ENCODE assay signal across 20 cellular contexts in genomic region chr14:91357731-91358319, GRCh38. TPM values are rescaled to one million over a fixed set of nuclear protein-coding genes. Genes with fewer than 3 reads are reported as not detected.
DNase-seq lines count a peak whose midpoint lies in the region; ATAC-seq and TF ChIP-seq lines count a peak whose summit lies in the region.
"Had no signal": no experiment of that assay in that cellular context is flagged by ENCODE, and none has a peak within 500 bp of the region (broad histone marks: within the 10 kb centered on the region; RNA-seq: fewer than 3 reads in every experiment).

No MANE protein-coding gene starts in this region.

- H3K27me3 Mint-ChIP-seq in CD14-positive monocyte (ENCODE audit: low read depth in 3 of 3) (no peaks in the 10 kb centered on the region), T-helper 17 cell (no peaks in the 10 kb centered on the region)
- no peaks in the 10 kb centered on the region for H3K27me3 Mint-ChIP-seq in naive thymus-derived CD4-positive, alpha-beta T cell

- H3K9me3 Mint-ChIP-seq in CD14-positive monocyte = no peaks in the 10 kb centered on the region
- no peaks in the 10 kb centered on the region for H3K9me3 Mint-ChIP-seq in naive thymus-derived CD4-positive, alpha-beta T cell
- H3K9me3 Mint-ChIP-seq: dendritic cell treated with granulocyte-macrophage colony-stimulating factor and Interleukin-4, amounts not matched to agents 40 ng/mL and 50 ng/mL, for 4 days had no signal

- no peaks in the 10 kb centered on the region for H3K27me3 ChIP-seq in DOHH2 (ENCODE audit: control insufficient read depth, low read length)
- H3K27me3 ChIP-seq in naive thymus-derived CD4-positive, alpha-beta T cell (ENCODE audit: control insufficient read depth in 2 of 2, insufficient read depth in 2 of 2, low read length in 2 of 2) = no peaks in the 10 kb centered on the region
- H3K27me3 ChIP-seq: stomach had no signal

- peaks cover 92% of the 10 kb centered on the region for H3K79me2 ChIP-seq in DOHH2 (ENCODE audit: control insufficient read depth, low read length)

- H3K27ac ChIP-seq in DOHH2 (ENCODE audit: low read depth, low read length) = peak overlapping the region; percentile 98
- H3K27ac ChIP-seq in naive thymus-derived CD4-positive, alpha-beta T cell (ENCODE audit: low read depth, low read length) = peak overlapping the region; percentile 32
- H3K27ac ChIP-seq: heart left ventricle, stomach had no signal

- H3K27ac Mint-ChIP-seq in CD14-positive monocyte (peak overlapping the region in 4 of 7 donors; percentile 9 to 80 (median 52)), T-helper 17 cell (peak overlapping the region; percentile 76)
- H3K27ac Mint-ChIP-seq in naive thymus-derived CD4-positive, alpha-beta T cell = peak overlapping the region; percentile 46 to 90 (median 77)
- H3K27ac Mint-ChIP-seq: dendritic cell treated with granulocyte-macrophage colony-stimulating factor and Interleukin-4, amounts not matched to agents 40 ng/mL and 50 ng/mL, for 4 days had no signal

- H3K9me3 ChIP-seq in DOHH2 (ENCODE audit: control insufficient read depth, insufficient read depth, low read length) = no peaks in the 10 kb centered on the region
- no peaks in the 10 kb centered on the region for H3K9me3 ChIP-seq in T-helper 17 cell (ENCODE audit: control insufficient read depth, low read length, poor library complexity, severe bottlenecking)
- no peaks in the 10 kb centered on the region for H3K9me3 ChIP-seq in naive thymus-derived CD4-positive, alpha-beta T cell (ENCODE audit: control insufficient read depth in 2 of 3, low read length in 3 of 3)
- H3K9me3 ChIP-seq: heart left ventricle, stomach had no signal

- ATAC-seq in T-helper 17 cell (no peak), HG03045 (IDR thresholded peaks at IDR 0.05; ENCODE audit: unreplicated experiment) (no peak), GM18867 (IDR thresholded peaks at IDR 0.05; ENCODE audit: unreplicated experiment) (no peak)
- ATAC-seq in naive thymus-derived CD4-positive, alpha-beta T cell = no peak
- ATAC-seq: HCT116, heart left ventricle, left ventricle myocardium superior had no signal

- peaks cover 58% of the 10 kb centered on the region for H3K36me3 ChIP-seq in DOHH2 (ENCODE audit: control insufficient read depth, low read length)
- H3K36me3 ChIP-seq in naive thymus-derived CD4-positive, alpha-beta T cell (ENCODE audit: control insufficient read depth in 2 of 3, insufficient read depth in 3 of 3, low read length in 3 of 3) = peaks cover 0 to 52% (median 17%) of the 10 kb centered on the region in 3 experiments

- H3F3A ChIP-seq in DOHH2 (ENCODE audit: control insufficient read depth, insufficient read depth) = peaks cover 39% of the 10 kb centered on the region

- H3K4me3 ChIP-seq in DOHH2 (ENCODE audit: low read length) = peak overlapping the region; percentile 73
- no peak overlapping the region for H3K4me3 ChIP-seq in naive thymus-derived CD4-positive, alpha-beta T cell (ENCODE audit: low read length)
- H3K4me3 ChIP-seq: heart left ventricle, smooth muscle cell, stomach had no signal

- H3K4me1 Mint-ChIP-seq in CD14-positive monocyte (peaks cover 77% of the 10 kb centered on the region), T-helper 17 cell (peaks cover 67% of the 10 kb centered on the region)
- H3K4me1 Mint-ChIP-seq in naive thymus-derived CD4-positive, alpha-beta T cell = peaks cover 77 to 98% (median 88%) of the 10 kb centered on the region in 7 donors

- H3K4me2 ChIP-seq in DOHH2 (ENCODE audit: low read length) = peak overlapping the region; percentile 92
- H3K4me2 ChIP-seq: smooth muscle cell had no signal

- TF ChIP-seq CTCF in CD14-positive monocyte (IDR thresholded peaks at IDR 0.05) = no peak
- peak; percentile 73 for TF ChIP-seq CTCF in DOHH2 (IDR thresholded peaks at IDR 0.05; ENCODE audit: low read depth, low read length, poor library complexity, severe bottlenecking)

- DNase-seq in CD14-positive monocyte (ENCODE audit: low spot score) (no peak), T-helper 17 cell (no peak), NCI-H187 (lab: John Stamatoyannopoulos, UW) (no peak)
- DNase-seq in naive thymus-derived CD4-positive, alpha-beta T cell = no peak
- DNase-seq: activated CD8-positive, alpha-beta memory T cell treated with anti-CD3 and anti-CD28 coated beads for 24 hours; EL; heart left ventricle; left ventricle myocardium superior; midbrain; NCI-H1436; NCI-H524 treated with DMSO at 0.1 percent for 48 hours; stimulated activated CD4-positive, alpha-beta T cell treated with anti-CD3 and anti-CD28 coated beads, Interleukin-4, amount 100 ng/mL, for 24 hours; stomach; trophoblast cell had no signal

- POLR2A ChIA-PET in naive thymus-derived CD4-positive, alpha-beta T cell (lab: Charles Lee) = interaction anchor here (0.6 to 9.6 kb wide), 6 partner anchors 9 to 91 kb away, joined by 3 to 150 read pairs (median 3); partner anchors contain the start of gene CCDC88C

- H4K20me1 ChIP-seq in DOHH2 (ENCODE audit: control insufficient read depth, insufficient read depth, low read depth, low read length) = no peaks in the 10 kb centered on the region

- peaks cover 99% of the 10 kb centered on the region for H3K4me1 ChIP-seq in DOHH2 (ENCODE audit: control insufficient read depth, low read length)
- peaks cover 46 to 48% of the 10 kb centered on the region in 2 donors for H3K4me1 ChIP-seq in naive thymus-derived CD4-positive, alpha-beta T cell (ENCODE audit: control insufficient read depth in 2 of 2, insufficient read depth in 2 of 2, low read length in 2 of 2)

- CTCF ChIA-PET in naive thymus-derived CD4-positive, alpha-beta T cell (lab: Charles Lee) = interaction anchor here (1.4 kb wide), 2 partner anchors 9 to 61 kb away, joined by 4 to 5 read pairs; no protein-coding TSS in a partner anchor

- no peaks in the 10 kb centered on the region for H3K9me2 ChIP-seq in DOHH2 (replicated peaks; ENCODE audit: control insufficient read depth, low read length)

- H3K36me3 Mint-ChIP-seq in CD14-positive monocyte (peaks cover 61 to 68% of the 10 kb centered on the region in 2 donors), T-helper 17 cell (ENCODE audit: low read depth) (peaks cover 5% of the 10 kb centered on the region)
- peaks cover 0 to 19% (median 12%) of the 10 kb centered on the region in 5 donors for H3K36me3 Mint-ChIP-seq in naive thymus-derived CD4-positive, alpha-beta T cell

- intact Hi-C loops in CD14-positive monocyte (cut with micrococcal nuclease) = loop anchor here in 1 of 2 donors (5.0 kb wide), 1 partner anchor 39 kb away; no protein-coding TSS in a partner anchor
- intact Hi-C loops in naive thymus-derived CD4-positive, alpha-beta T cell (cut with micrococcal nuclease) = no loop called here

- H3K4me3 Mint-ChIP-seq in CD14-positive monocyte (no peak overlapping the region), T-helper 17 cell (no peak overlapping the region)
- peak overlapping the region in 3 of 10 donors; percentile 18 to 53 (median 27) for H3K4me3 Mint-ChIP-seq in naive thymus-derived CD4-positive, alpha-beta T cell
- H3K4me3 Mint-ChIP-seq: dendritic cell treated with granulocyte-macrophage colony-stimulating factor and Interleukin-4, amounts not matched to agents 40 ng/mL and 50 ng/mL, for 4 days had no signal

RNA-seq across cellular contexts. Expression of gene CCDC88C, which starts 59.8 kb away (rescaled TPM):
- polyA plus RNA-seq in CD14-positive monocyte = 10 to 100 TPM; 11.6 to 12.3 TPM
- total RNA-seq in T-helper 17 cell = 100 to 1,000 TPM; 333 to 339 TPM
- total RNA-seq in naive thymus-derived CD4-positive, alpha-beta T cell = 100 to 1,000 TPM; 189 to 324 (median 277) TPM
- polyA plus RNA-seq in naive thymus-derived CD4-positive, alpha-beta T cell = 10 to 100 TPM; 23.6 to 44.9 TPM
- polyA plus RNA-seq: smooth muscle cell had no signal
